In genomic region chr9:2817987-2818386, GRCh38 we compare ENCODE assay signal across 13 cellular contexts. TPM values are rescaled to one million over a fixed set of nuclear protein-coding genes. Genes with fewer than 3 reads are reported as not detected.
DNase-seq lines count a peak whose midpoint lies in the region; ATAC-seq, FAIRE-seq and TF ChIP-seq lines count a peak whose summit lies in the region.
"Had no signal": no experiment of that assay in that cellular context is flagged by ENCODE, and none has a peak within 500 bp of the region (broad histone marks: within the 10 kb centered on the region; RNA-seq: fewer than 3 reads in every experiment).

No MANE protein-coding gene starts in this region.

- no peak for TF ChIP-seq POLR2A in spleen (IDR thresholded peaks at IDR 0.05)

- DNase-seq in GM04503 (ENCODE audit: low read depth) = peak; percentile 31
- peak; percentile 45 for DNase-seq in bronchial epithelial cell (ENCODE audit: low read depth)
- DNase-seq in iris pigment epithelial cell (ENCODE audit: low read depth) = peak; percentile 57
- no peak for DNase-seq in spleen
- no peak for DNase-seq in C1 segment of cervical spinal cord (lab: John Stamatoyannopoulos, UW)
- DNase-seq: hippocampal formation, NCI-H1105 treated with DMSO at 0.1 percent for 48 hours had no signal

- H3K36me3 ChIP-seq in bronchial epithelial cell (ENCODE audit: control insufficient read depth, insufficient read depth, low read length) = peaks cover 1% of the 10 kb centered on the region
- peaks cover 0 to 85% (median 29%) of the 10 kb centered on the region in 6 donors for H3K36me3 ChIP-seq in spleen

- H3K27ac ChIP-seq in spleen = peak overlapping the region in 6 of 8 donors; percentile 9 to 58 (median 30)
- H3K27ac ChIP-seq: HL-60 had no signal

- no peaks in the 10 kb centered on the region for H3K27me3 ChIP-seq in bronchial epithelial cell (ENCODE audit: control insufficient read depth, insufficient read depth, low read length)
- no peaks in the 10 kb centered on the region for H3K27me3 ChIP-seq in spleen (replicated peaks in 1 of 7)

- H3K4me3 ChIP-seq in bronchial epithelial cell (ENCODE audit: low read depth, low read length) (no peak overlapping the region), spleen (no peak overlapping the region)

- no peak for FAIRE-seq in bronchial epithelial cell (lab: Jason Lieb, UNC)
- FAIRE-seq: colon, D721Med had no signal

- no peaks in the 10 kb centered on the region for H3K4me1 ChIP-seq in spleen

- ATAC-seq in HG02973 (IDR thresholded peaks at IDR 0.05; ENCODE audit: unreplicated experiment) = no peak
- ATAC-seq in HG03457 (IDR thresholded peaks at IDR 0.05; ENCODE audit: unreplicated experiment) = no peak
- ATAC-seq in HG02798 (IDR thresholded peaks at IDR 0.05; ENCODE audit: poor library complexity, unreplicated experiment) = no peak

- H3K9me3 ChIP-seq in spleen = no peaks in the 10 kb centered on the region

- no peak for TF ChIP-seq CTCF in bronchial epithelial cell (IDR thresholded peaks at IDR 0.05; ENCODE audit: insufficient read depth, low read length, severe bottlenecking)
- no peak for TF ChIP-seq CTCF in spleen (IDR thresholded peaks at IDR 0.05 in 8 of 11, conservative IDR thresholded peaks at IDR 0.05 in 3 of 11)

- 78 to 84% (median 82%) methylated on average over 6 of the region's 6 CpGs for WGBS in spleen, 5 donors

- intact Hi-C loops in spleen (cut with DNase I; ENCODE audit: low total_unique reads) = no loop called here

RNA-seq across cellular contexts. Expression of gene PUM3, which starts 25.9 kb away (rescaled TPM):
- total RNA-seq in bronchial epithelial cell (41.6 and 62.4 TPM in 2 replicates), spleen (10 to 100 TPM; 21.9 to 58.5 (median 37.5) TPM)
- polyA plus RNA-seq in spleen = 10 to 100 TPM; 20.9 to 48.4 (median 39.6) TPM

Comparison
In these comparisons a context has a peak if more than half of its experiments do, and no peak if none do; other contexts are left out.
1. DNase-seq: peak in GM04503 (single experiment), bronchial epithelial cell (single experiment) and iris pigment epithelial cell (single experiment); none in spleen (single experiment) and C1 segment of cervical spinal cord (0 of 14).